1 cellular context compared by ENCODE assay signal in genomic region chr6:43739642-43740091, GRCh38.
TF ChIP-seq lines count a peak whose summit lies in the region.

No MANE protein-coding gene starts in this region.

TF ChIP-seq in K562, 482 proteins besides CTCF, POLR2A, EP300 and RAD21 (continued from another document):
- TF ChIP-seq ZBTB9 (CRISPR knock-in tag; IDR thresholded peaks at IDR 0.05) (no peak), ZC3H11A (IDR thresholded peaks at IDR 0.05; ENCODE audit: low read depth, low read length) (no peak)
